ENCODE assay signal across 12 cellular contexts in genomic region chr1:111600295-111600694, GRCh38. TPM values are rescaled to one million over a fixed set of nuclear protein-coding genes. Genes with fewer than 3 reads are reported as not detected.
DNase-seq lines count a peak whose midpoint lies in the region; ATAC-seq and TF ChIP-seq lines count a peak whose summit lies in the region.
"Had no signal": no experiment of that assay in that cellular context is flagged by ENCODE, and none has a peak within 500 bp of the region (broad histone marks: within the 10 kb centered on the region; RNA-seq: fewer than 3 reads in every experiment).

No MANE protein-coding gene starts in this region.

- peak overlapping the region; percentile 78 for H3K27ac Mint-ChIP-seq in memory B cell

- peak overlapping the region; percentile 48 for H3K4me3 Mint-ChIP-seq in memory B cell

- H3K4me3 ChIP-seq in MM.1S (ENCODE audit: low read length) = peak overlapping the region; percentile 23; the same call in 1 of the 2 replicates
- H3K4me3 ChIP-seq in left ventricle myocardium inferior = no peak overlapping the region

- peak overlapping the region; percentile 61 for H2AFZ ChIP-seq in MM.1S (ENCODE audit: low read length)

- peak overlapping the region; percentile 72 for H3K4me2 ChIP-seq in MM.1S (ENCODE audit: low read depth, low read length)

- peaks cover 63% of the 10 kb centered on the region for H3K4me1 Mint-ChIP-seq in memory B cell

- H3K9me3 ChIP-seq in MM.1S (replicated peaks; ENCODE audit: insufficient read depth, low read length) = no peaks in the 10 kb centered on the region
- no peaks in the 10 kb centered on the region for H3K9me3 ChIP-seq in left ventricle myocardium inferior (replicated peaks)
- H3K9me3 ChIP-seq: Caco-2 had no signal

- H3K36me3 ChIP-seq in MM.1S (replicated peaks; ENCODE audit: insufficient read depth, low read length) (no peaks in the 10 kb centered on the region), left ventricle myocardium inferior (no peaks in the 10 kb centered on the region)

- H3K27me3 ChIP-seq in MM.1S (replicated peaks; ENCODE audit: insufficient read depth, low read length) = no peaks in the 10 kb centered on the region
- no peaks in the 10 kb centered on the region for H3K27me3 ChIP-seq in left ventricle myocardium inferior (ENCODE audit: low read depth)

- H4K20me1 ChIP-seq in MM.1S (ENCODE audit: insufficient read depth, low read length) = no peaks in the 10 kb centered on the region

- intact Hi-C loops in left ventricle myocardium inferior (cut with micrococcal nuclease) = no loop called here

- H3K9me2 ChIP-seq in MM.1S (replicated peaks; ENCODE audit: insufficient read depth, low read length) = no peaks in the 10 kb centered on the region

- ATAC-seq in GM18502 (IDR thresholded peaks at IDR 0.05; ENCODE audit: poor library complexity, unreplicated experiment) (peak; percentile 6), GM21390 (IDR thresholded peaks at IDR 0.05; ENCODE audit: unreplicated experiment) (peak; percentile 10), memory B cell (ENCODE audit: low read depth) (no peak), HG03025 (IDR thresholded peaks at IDR 0.05; ENCODE audit: low FRiP score, unreplicated experiment) (no peak)

- H3K36me3 Mint-ChIP-seq in memory B cell = no peaks in the 10 kb centered on the region

- H3K4me1 ChIP-seq in MM.1S (ENCODE audit: low read length) (peaks cover 65% of the 10 kb centered on the region), left ventricle myocardium inferior (peaks cover 14% of the 10 kb centered on the region)
- H3K4me1 ChIP-seq: Caco-2 had no signal

- H3F3A ChIP-seq in MM.1S (ENCODE audit: insufficient read depth, low read length) = peaks cover 24% of the 10 kb centered on the region

- DNase-seq in MM.1S = no peak
- DNase-seq in memory B cell (ENCODE audit: low spot score in 2 of 2) = no peak
- no peak for DNase-seq in hypothalamus (lab: John Stamatoyannopoulos, UW)
- no peak for DNase-seq in left ventricle myocardium inferior
- DNase-seq in Ammon's horn (ENCODE audit: low spot score) = no peak
- DNase-seq: Caco-2; kidney glomerular epithelial cell; NCI-H1048; NK-92 treated with Interleukin-12 subunit alpha and Interleukin-12 subunit beta, amount 100 ng/mL, for 24 hours had no signal

- H3K9ac ChIP-seq in MM.1S (ENCODE audit: low read length) = peak overlapping the region; percentile 60

- no peaks in the 10 kb centered on the region for H3K79me2 ChIP-seq in MM.1S (ENCODE audit: low read length)

- H3K27me3 Mint-ChIP-seq in memory B cell = no peaks in the 10 kb centered on the region

- H3K9me3 Mint-ChIP-seq in memory B cell = no peaks in the 10 kb centered on the region

- H3K27ac ChIP-seq in MM.1S (ENCODE audit: low read length) = peak overlapping the region; percentile 97
- H3K27ac ChIP-seq in left ventricle myocardium inferior (replicated peaks) = no peak overlapping the region

- TF ChIP-seq CTCF in MM.1S (IDR thresholded peaks at IDR 0.05; ENCODE audit: low read length) (no peak), left ventricle myocardium inferior (IDR thresholded peaks at IDR 0.05; ENCODE audit: borderline replicate concordance) (no peak)

RNA-seq across cellular contexts. Expression of gene RAP1A, which starts 19.3 kb away (rescaled TPM):
- total RNA-seq in left ventricle myocardium inferior = 112 TPM

Comparison
In these comparisons a context has a peak if more than half of its experiments do, and no peak if none do; other contexts are left out.
1. ATAC-seq: peak in GM18502 (single experiment) and GM21390 (single experiment); none in memory B cell (single experiment) and HG03025 (single experiment).